ENCODE assay signal across 10 cellular contexts in the genomic region with DNA sequence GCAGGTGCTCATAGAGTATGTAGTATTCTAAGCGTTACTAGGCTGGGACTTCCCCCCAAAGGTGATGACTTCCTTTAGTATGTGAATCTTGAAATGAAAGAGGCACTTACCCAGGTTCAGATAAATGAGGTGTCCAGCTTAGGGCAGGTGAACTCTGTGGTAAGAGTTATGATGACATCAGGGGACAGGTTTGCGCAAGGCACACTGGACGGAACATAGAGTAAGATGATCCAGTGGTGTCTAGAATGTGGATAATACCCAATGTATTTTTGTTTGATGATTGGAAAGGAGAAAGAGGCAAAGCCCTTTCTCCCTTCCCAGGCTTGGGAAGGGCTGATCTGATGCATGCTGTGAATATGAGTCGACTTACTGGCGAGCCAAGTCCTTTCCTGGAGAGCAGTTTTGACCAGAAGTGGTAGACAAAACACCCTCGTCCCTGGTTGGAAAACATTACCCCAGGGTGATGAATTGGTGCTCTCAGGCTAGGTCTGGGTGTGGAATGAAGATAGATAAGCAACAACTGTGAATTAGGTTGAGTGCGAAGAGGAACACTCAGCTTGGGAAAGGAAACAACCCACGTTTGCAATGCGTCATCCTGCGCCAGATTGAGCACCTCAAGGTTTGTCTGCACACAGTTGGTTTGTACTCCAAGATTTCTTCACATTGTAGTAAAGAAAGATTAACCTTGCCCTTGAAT.
DNase-seq lines count a peak whose midpoint lies in the region; ATAC-seq, FAIRE-seq and TF ChIP-seq lines count a peak whose summit lies in the region.
"Had no signal": no experiment of that assay in that cellular context is flagged by ENCODE, and none has a peak within 500 bp of the region (broad histone marks: within the 10 kb centered on the region; RNA-seq: fewer than 3 reads in every experiment).

No MANE protein-coding gene starts in this region.

- peaks cover 5% of the 10 kb centered on the region for H3K36me3 Mint-ChIP-seq in activated naive CD4-positive, alpha-beta T cell treated with anti-CD3 and anti-CD28 coated beads for 36 hours (ENCODE audit: low read depth)

- no peak overlapping the region; the same call in 2 of the 3 replicates for H3K27ac ChIP-seq in K562 (ENCODE audit: extremely low read depth, low read depth, low read length)
- H3K27ac ChIP-seq in left lung, result peak overlapping the region in 1 of 2 donors; percentile 5
- peak overlapping the region; percentile 32 for H3K27ac ChIP-seq in subcutaneous abdominal adipose tissue (ENCODE audit: low read depth, low read length)
- no peak overlapping the region for H3K27ac ChIP-seq in SK-N-SH (ENCODE audit: low read depth in 2 of 2, low read length in 1 of 2)

- H3K27me3 ChIP-seq in K562 (ENCODE audit: control insufficient read depth in 2 of 2, insufficient read depth in 2 of 2, low read length in 2 of 2) (no peaks in the 10 kb centered on the region), left lung (no peaks in the 10 kb centered on the region), subcutaneous abdominal adipose tissue (ENCODE audit: control insufficient read depth in 5 of 5, insufficient read depth in 4 of 5, low read length in 5 of 5) (no peaks in the 10 kb centered on the region), SK-N-SH (ENCODE audit: insufficient read depth) (no peaks in the 10 kb centered on the region)
- H3K27me3 ChIP-seq: BE2C had no signal

- H3K4me1 ChIP-seq in K562 (replicated peaks in 1 of 2; ENCODE audit: control insufficient read depth in 2 of 2, insufficient read depth in 2 of 2, low read length in 2 of 2) (peaks cover 0 to 9% of the 10 kb centered on the region in 2 experiments; a peak in 2 of 5 replicates), left lung (peaks cover 0 to 31% of the 10 kb centered on the region in 2 donors), subcutaneous abdominal adipose tissue (ENCODE audit: control insufficient read depth in 5 of 5, insufficient read depth in 5 of 5, low read length in 5 of 5) (peaks cover 4 to 22% (median 13%) of the 10 kb centered on the region in 5 donors), SK-N-SH (ENCODE audit: control insufficient read depth in 1 of 2, insufficient read depth in 2 of 2, low read depth in 1 of 2, low read length in 1 of 2) (peaks cover 6 to 8% of the 10 kb centered on the region in 2 experiments; a peak in 3 of 4 replicates)

- no peak for TF ChIP-seq EP300 in K562 (IDR thresholded peaks at IDR 0.05; ENCODE audit: low read length)
- TF ChIP-seq EP300 in SK-N-SH (IDR thresholded peaks at IDR 0.05; ENCODE audit: borderline replicate concordance in 1 of 2, low read depth in 1 of 2, low read length in 1 of 2), result no peak

- in situ Hi-C loops in K562 (cut with MboI), result no loop called here

- TF ChIP-seq RAD21 in K562 (CRISPR knock-in tag; conservative IDR thresholded peaks at IDR 0.05 in 1 of 2, IDR thresholded peaks at IDR 0.05 in 1 of 2) (no peak), SK-N-SH (IDR thresholded peaks at IDR 0.05; ENCODE audit: low read length) (no peak)

- FAIRE-seq in K562 (lab: Jason Lieb, UNC), result no peak

- no peaks in the 10 kb centered on the region for H3K79me2 ChIP-seq in K562 (ENCODE audit: control insufficient read depth, insufficient read depth, low read length)
- 0 out of 2 replicates have a peak, but pooled peaks cover 7% of the 10 kb centered on the region for H3K79me2 ChIP-seq in SK-N-SH (ENCODE audit: insufficient read depth)

- no peaks in the 10 kb centered on the region for H3K27me3 Mint-ChIP-seq in activated naive CD4-positive, alpha-beta T cell treated with anti-CD3 and anti-CD28 coated beads for 36 hours (ENCODE audit: low read depth)

- no peak overlapping the region for H3K9ac ChIP-seq in K562 (ENCODE audit: insufficient read depth in 1 of 2, low read depth in 2 of 2, low read length in 2 of 2)
- H3K9ac ChIP-seq in subcutaneous abdominal adipose tissue (ENCODE audit: low read length in 5 of 5), result no peak overlapping the region
- no peak overlapping the region for H3K9ac ChIP-seq in SK-N-SH

- no peaks in the 10 kb centered on the region for H3K9me1 ChIP-seq in K562 (ENCODE audit: control insufficient read depth, insufficient read depth, low read length)

- peaks cover 11% of the 10 kb centered on the region for H3K4me1 Mint-ChIP-seq in activated naive CD4-positive, alpha-beta T cell treated with anti-CD3 and anti-CD28 coated beads for 36 hours (ENCODE audit: low read depth)

- no peaks in the 10 kb centered on the region for H3F3A ChIP-seq in SK-N-SH (replicated peaks; ENCODE audit: insufficient read depth)

- CTCF ChIA-PET in activated naive CD4-positive, alpha-beta T cell treated with anti-CD3 and anti-CD28 coated beads for 36 hours (lab: Charles Lee), result interaction anchor here (0.9 to 1.0 kb wide), 3 partner anchors 8 to 321 kb away, joined by 3 to 4 read pairs (median 4); no protein-coding TSS in a partner anchor
- CTCF ChIA-PET in K562 (lab: Yijun Ruan, JAX; ENCODE audit: low intra/inter-chr PET ratio), result no interaction called here
- CTCF ChIA-PET in SK-N-SH (lab: Yijun Ruan, JAX), result no interaction called here

- H4K20me1 ChIP-seq in K562 (replicated peaks; ENCODE audit: control insufficient read depth, insufficient read depth, low read length) (no peaks in the 10 kb centered on the region), SK-N-SH (ENCODE audit: insufficient read depth) (no peaks in the 10 kb centered on the region)

- H2AFZ ChIP-seq in K562 (ENCODE audit: low read depth, low read length) (no peak overlapping the region), SK-N-SH (ENCODE audit: low read depth) (no peak overlapping the region)

- H3K4me3 ChIP-seq in K562 (no peak overlapping the region), left lung (no peak overlapping the region), subcutaneous abdominal adipose tissue (ENCODE audit: low read depth in 1 of 5, low read length in 5 of 5) (no peak overlapping the region), SK-N-SH (ENCODE audit: low read depth in 2 of 2, low read length in 1 of 2) (no peak overlapping the region)

- TF ChIP-seq CTCF in K562 (IDR thresholded peaks at IDR 0.05 in 2 of 3, conservative IDR thresholded peaks at IDR 0.05 in 1 of 3; ENCODE audit: insufficient read depth in 2 of 3, low read depth in 1 of 3, low read length in 3 of 3), result no peak
- TF ChIP-seq CTCF in left lung (IDR thresholded peaks at IDR 0.05), result no peak
- TF ChIP-seq CTCF in SK-N-SH (IDR thresholded peaks at IDR 0.05), result no peak

- H3K36me3 ChIP-seq in K562 (ENCODE audit: control insufficient read depth, insufficient read depth, low read length), result peaks cover 47% of the 10 kb centered on the region; the same call in 2 of the 3 replicates
- H3K36me3 ChIP-seq in left lung, result peaks cover 0 to 96% of the 10 kb centered on the region in 2 donors
- H3K36me3 ChIP-seq in subcutaneous abdominal adipose tissue (ENCODE audit: control insufficient read depth in 5 of 5, insufficient read depth in 5 of 5, low read length in 5 of 5), result peaks cover 3 to 68% (median 32%) of the 10 kb centered on the region in 5 donors
- H3K36me3 ChIP-seq in SK-N-SH (replicated peaks in 1 of 2; ENCODE audit: control insufficient read depth in 1 of 2, insufficient read depth in 2 of 2, low read length in 1 of 2), result peaks cover 54 to 85% of the 10 kb centered on the region in 2 experiments

- no peak overlapping the region for H3K4me2 ChIP-seq in K562 (ENCODE audit: insufficient read depth, low read length)
- no peak overlapping the region for H3K4me2 ChIP-seq in SK-N-SH

- WGBS in K562 (ENCODE audit: insufficient coverage, low coverage, missing lambda C conversion rate), result 59% methylated on average over 10 of the region's 10 CpGs
- WGBS in SK-N-SH (ENCODE audit: low lambda C conversion rate), result 97% methylated on average over 10 of the region's 10 CpGs

- POLR2A ChIA-PET in K562 (lab: Yijun Ruan, JAX), result no interaction called here
- POLR2A ChIA-PET in SK-N-SH (lab: Yijun Ruan, JAX), result no interaction called here

- H3K9me2 ChIP-seq in SK-N-SH, result no peaks in the 10 kb centered on the region

- H3K9me3 Mint-ChIP-seq in activated naive CD4-positive, alpha-beta T cell treated with anti-CD3 and anti-CD28 coated beads for 36 hours, result no peaks in the 10 kb centered on the region

- BruUV-seq in K562 (replicated peaks; lab: Mats Ljungman, UMichigan), result no TSS peak

- peak; percentile 52 for ATAC-seq in K562
- peak; percentile 57 for ATAC-seq in left lung
- ATAC-seq in HG02623 (IDR thresholded peaks at IDR 0.05; ENCODE audit: unreplicated experiment), result no peak

- DNase-seq in activated naive CD4-positive, alpha-beta T cell treated with anti-CD3 and anti-CD28 coated beads for 36 hours, result peak; percentile 48
- no peak for DNase-seq in activated naive CD4-positive, alpha-beta T cell treated with Interleukin-2 at 50 U/mL for 16 hours
- DNase-seq in K562 (ENCODE audit: extremely low read depth in 1 of 4, low spot score in 3 of 4), result no peak
- no peak for DNase-seq in left lung
- no peak for DNase-seq in posterior vena cava (ENCODE audit: low spot score)
- no peak for DNase-seq in SK-N-SH
- DNase-seq: BE2C; effector memory CD4-positive, alpha-beta T cell had no signal

- H3K4me3 Mint-ChIP-seq in activated naive CD4-positive, alpha-beta T cell treated with anti-CD3 and anti-CD28 coated beads for 36 hours, result no peak overlapping the region

- intact Hi-C loops in activated naive CD4-positive, alpha-beta T cell treated with anti-CD3 and anti-CD28 coated beads for 36 hours (cut with micrococcal nuclease), result loop anchor here (2.0 kb wide), 1 partner anchor 217 kb away; no protein-coding TSS in a partner anchor
- intact Hi-C loops in K562 (cut with micrococcal nuclease) (no loop called here), left lung (cut with DNase I) (no loop called here), posterior vena cava (cut with DNase I) (no loop called here)

- H3K27ac Mint-ChIP-seq in activated naive CD4-positive, alpha-beta T cell treated with anti-CD3 and anti-CD28 coated beads for 36 hours, result peak overlapping the region; percentile 73

- H3K9me3 ChIP-seq in K562 (replicated peaks; ENCODE audit: control insufficient read depth, insufficient read depth, low read depth, low read length) (no peaks in the 10 kb centered on the region), left lung (no peaks in the 10 kb centered on the region), subcutaneous abdominal adipose tissue (ENCODE audit: control insufficient read depth in 5 of 5, low read length in 5 of 5) (no peaks in the 10 kb centered on the region), SK-N-SH (no peaks in the 10 kb centered on the region)
- H3K9me3 ChIP-seq: BE2C had no signal

- no peak for TF ChIP-seq POLR2A in K562 (conservative IDR thresholded peaks at IDR 0.05)

TF ChIP-seq in K562, 482 proteins besides CTCF, POLR2A, EP300 and RAD21 (continues in another document):
- TF ChIP-seq TRIM24 (IDR thresholded peaks at IDR 0.05) (peak in 1 of 2 experiments; percentile 33; a peak in 1 of 4 replicates), CEBPG (CRISPR knock-in tag; IDR thresholded peaks at IDR 0.05) (peak; percentile 86), CEBPG (tag; conservative IDR thresholded peaks at IDR 0.05 in 1 of 2, IDR thresholded peaks at IDR 0.05 in 1 of 2) (peak; percentile 82 to 84), CEBPB (tag; IDR thresholded peaks at IDR 0.05) (peak; percentile 89)

TF ChIP-seq in SK-N-SH, 30 proteins besides CTCF, POLR2A, EP300 and RAD21:
- no peak for TF ChIP-seq SIN3A (IDR thresholded peaks at IDR 0.05; ENCODE audit: borderline replicate concordance, low read depth, low read length)
